In genomic region chr2:134306521-134306920, GRCh38 we compare ENCODE assay signal across 14 cellular contexts.
"Had no signal": no experiment of that assay in that cellular context is flagged by ENCODE, and none has a peak within 500 bp of the region (broad histone marks: within the 10 kb centered on the region; RNA-seq: fewer than 3 reads in every experiment).

No MANE protein-coding gene starts in this region.

- H3K27me3 ChIP-seq: body of pancreas, stomach, uterus had no signal

- H3K27ac ChIP-seq: stomach, thoracic aorta, uterus had no signal

- H3K9me3 Mint-ChIP-seq: activated naive CD4-positive, alpha-beta T cell treated with anti-CD3 and anti-CD28 coated beads, Interleukin-2, amount 50 U/mL, for 24 hours; nephron had no signal

- DNase-seq: activated CD4-positive, alpha-beta T cell treated with anti-CD3 and anti-CD28 coated beads, Interleukin-2, amount 50 U/mL, for 1 hour; activated effector memory CD4-positive, alpha-beta T cell treated with Interleukin-2 at 50 U/mL for 16 hours; activated T-cell treated with anti-CD3 and anti-CD28 coated beads for 4 hours; amniotic stem cell; body of pancreas; effector memory CD4-positive, alpha-beta T cell; head of caudate nucleus; stimulated activated CD4-positive, alpha-beta T cell treated with anti-CD3 and anti-CD28 coated beads, Interleukin-2, amount 100 ng/mL, for 48 hours; stimulated activated CD8-positive, alpha-beta memory T cell treated with anti-CD3 and anti-CD28 coated beads, Interleukin-4, amount 100 ng/mL, for 48 hours; stomach; uterus had no signal

- H3K36me3 ChIP-seq: stomach, thoracic aorta, uterus had no signal

- H3K4me1 ChIP-seq: uterus had no signal

- H3K4me3 ChIP-seq: body of pancreas, stomach, thoracic aorta, uterus had no signal

- H3K4me3 Mint-ChIP-seq: activated naive CD4-positive, alpha-beta T cell treated with anti-CD3 and anti-CD28 coated beads, Interleukin-2, amount 50 U/mL, for 24 hours; nephron had no signal

- H3K27me3 Mint-ChIP-seq: activated naive CD4-positive, alpha-beta T cell treated with anti-CD3 and anti-CD28 coated beads, Interleukin-2, amount 50 U/mL, for 24 hours had no signal

- H3K9me3 ChIP-seq: body of pancreas, stomach, thoracic aorta, uterus had no signal

- H3K27ac Mint-ChIP-seq: activated naive CD4-positive, alpha-beta T cell treated with anti-CD3 and anti-CD28 coated beads, Interleukin-2, amount 50 U/mL, for 24 hours; nephron had no signal
